In genomic region chr3:112121577-112122547, GRCh38 we compare ENCODE assay signal across 1 cellular context.
TF ChIP-seq lines count a peak whose summit lies in the region.

No MANE protein-coding gene starts in this region.

TF ChIP-seq in HEK293T, 16 proteins besides CTCF, POLR2A, EP300 and RAD21:
- TF ChIP-seq PKNOX1 (IDR thresholded peaks at IDR 0.05) (no peak), TARDBP (IDR thresholded peaks at IDR 0.05) (no peak), CTBP1 (IDR thresholded peaks at IDR 0.05; ENCODE audit: borderline replicate concordance) (no peak), HDGF (IDR thresholded peaks at IDR 0.05; ENCODE audit: borderline replicate concordance) (no peak), BHLHE40 (IDR thresholded peaks at IDR 0.05; ENCODE audit: borderline replicate concordance) (no peak), FOXK2 (IDR thresholded peaks at IDR 0.05) (no peak), NFRKB (IDR thresholded peaks at IDR 0.05) (no peak), ELF4 (IDR thresholded peaks at IDR 0.05) (no peak), SUZ12 (IDR thresholded peaks at IDR 0.05) (no peak), SP1 (IDR thresholded peaks at IDR 0.05) (no peak), LEF1 (IDR thresholded peaks at IDR 0.05; ENCODE audit: borderline replicate concordance) (no peak), ARNT (IDR thresholded peaks at IDR 0.05) (no peak), FOXM1 (IDR thresholded peaks at IDR 0.05; ENCODE audit: borderline replicate concordance) (no peak), ZNF384 (IDR thresholded peaks at IDR 0.05) (no peak), L3MBTL2 (conservative IDR thresholded peaks at IDR 0.05) (no peak), FOXA1 (IDR thresholded peaks at IDR 0.05) (no peak)
